In the genomic region with DNA sequence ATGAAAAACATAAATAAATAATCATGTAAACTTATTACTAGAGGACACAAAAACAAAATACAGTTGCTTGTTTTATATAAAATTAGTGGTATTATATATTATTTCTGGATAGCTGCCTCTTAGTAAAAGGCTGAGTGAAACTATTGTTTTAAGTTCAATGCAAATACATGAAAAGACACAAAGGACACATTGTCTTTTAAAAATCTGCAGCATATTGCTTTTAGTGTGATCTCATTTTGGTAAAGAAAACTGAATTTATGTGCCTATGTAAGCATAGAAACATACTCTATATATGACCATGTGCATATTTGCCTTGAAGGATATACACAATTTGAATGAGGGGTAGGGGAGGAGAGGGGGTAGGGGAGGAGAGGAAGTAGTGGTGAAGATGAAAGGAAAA, we compare ENCODE assay signal across 23 cellular contexts. TPM values are rescaled to one million over a fixed set of nuclear protein-coding genes. Genes with fewer than 3 reads are reported as not detected.
DNase-seq lines count a peak whose midpoint lies in the region; ATAC-seq, FAIRE-seq and TF ChIP-seq lines count a peak whose summit lies in the region.
"Had no signal": no experiment of that assay in that cellular context is flagged by ENCODE, and none has a peak within 500 bp of the region (broad histone marks: within the 10 kb centered on the region; RNA-seq: fewer than 3 reads in every experiment).

No MANE protein-coding gene starts in this region.

- H3K9me3 ChIP-seq in HepG2 (ENCODE audit: low read length), result no peaks in the 10 kb centered on the region
- no peaks in the 10 kb centered on the region for H3K9me3 ChIP-seq in right lobe of liver
- no peaks in the 10 kb centered on the region for H3K9me3 ChIP-seq in OCI-LY7 (ENCODE audit: low read length)
- H3K9me3 ChIP-seq in GM12878 (replicated peaks; ENCODE audit: control insufficient read depth, insufficient read depth, low read length), result no peaks in the 10 kb centered on the region
- H3K9me3 ChIP-seq: A549 had no signal

- H3K27ac ChIP-seq in HepG2 (ENCODE audit: extremely low read length, insufficient read depth, low read length) (no peak overlapping the region), right lobe of liver (no peak overlapping the region), OCI-LY7 (ENCODE audit: low read depth, low read length, poor library complexity, severe bottlenecking) (no peak overlapping the region), GM12878 (ENCODE audit: control insufficient read depth, insufficient read depth) (no peak overlapping the region)
- H3K27ac ChIP-seq: 22Rv1, A549, C4-2B had no signal

- RAD21 ChIA-PET in GM12878 (lab: Charles Lee; ENCODE audit: unreplicated experiment), result interaction anchor here (1.3 to 1.4 kb wide), 2 partner anchors 10 to 13 kb away, joined by 3 to 5 read pairs; no protein-coding TSS in a partner anchor

- no peak for FAIRE-seq in HepG2 (lab: Jason Lieb, UNC)
- FAIRE-seq in GM12878 (lab: Jason Lieb, UNC), result no peak
- FAIRE-seq: A549, G401.6, GM18507 had no signal

- H3K4me2 ChIP-seq in HepG2 (ENCODE audit: low read depth, low read length) (no peak overlapping the region), OCI-LY7 (ENCODE audit: low read length) (no peak overlapping the region), GM12878 (ENCODE audit: control insufficient read depth, insufficient read depth) (no peak overlapping the region)
- H3K4me2 ChIP-seq: A549 had no signal

- no peak for TF ChIP-seq EP300 in HepG2 (IDR thresholded peaks at IDR 0.05; ENCODE audit: low read depth in 2 of 2, low read length in 2 of 2)
- no peak for TF ChIP-seq EP300 in HepG2 (CRISPR knock-in tag; IDR thresholded peaks at IDR 0.05; ENCODE audit: borderline replicate concordance)
- TF ChIP-seq EP300 in GM12878 (IDR thresholded peaks at IDR 0.05; ENCODE audit: borderline replicate concordance in 1 of 2, control insufficient read depth in 1 of 2, low read depth in 2 of 2, low read length in 2 of 2), result no peak

- H4K20me1 ChIP-seq in HepG2 (ENCODE audit: insufficient read depth, low read length) (no peaks in the 10 kb centered on the region), OCI-LY7 (ENCODE audit: insufficient read depth, low read length) (no peaks in the 10 kb centered on the region), GM12878 (ENCODE audit: control insufficient read depth, insufficient read depth) (no peaks in the 10 kb centered on the region)
- H4K20me1 ChIP-seq: BLaER1 treated with 17β-estradiol and CSF1 and Interleukin-3, amounts not matched to agents 10 nM and 100 nM had no signal

- POLR2A ChIA-PET in HepG2 (lab: Yijun Ruan, JAX), result no interaction called here
- POLR2A ChIA-PET in OCI-LY7 (lab: Charles Lee), result interaction anchor here (0.6 to 1.4 kb wide), 2 partner anchors 11 to 1366 kb away, joined by 3 read pairs; no protein-coding TSS in a partner anchor
- POLR2A ChIA-PET in GM12878 (lab: Charles Lee), result interaction anchor here (1.0 kb wide), 1 partner anchor 38 kb away, joined by 3 read pairs; no protein-coding TSS in a partner anchor

- no peak overlapping the region for H3K4me3 ChIP-seq in HepG2 (replicated peaks in 1 of 3; ENCODE audit: insufficient read depth in 1 of 3, low read depth in 2 of 3, low read length in 3 of 3)
- H3K4me3 ChIP-seq in right lobe of liver, result no peak overlapping the region
- no peak overlapping the region for H3K4me3 ChIP-seq in OCI-LY7 (ENCODE audit: low read depth, low read length, poor library complexity, severe bottlenecking)
- H3K4me3 ChIP-seq in GM12878, result no peak overlapping the region
- H3K4me3 ChIP-seq: A549; BLaER1 treated with 17β-estradiol and CSF1 and Interleukin-3, amounts not matched to agents 10 nM and 100 nM had no signal

- H3K79me2 ChIP-seq in HepG2 (ENCODE audit: insufficient read depth, low read length) (no peaks in the 10 kb centered on the region), OCI-LY7 (ENCODE audit: insufficient read depth, low read depth, low read length) (no peaks in the 10 kb centered on the region), GM12878 (ENCODE audit: control insufficient read depth, insufficient read depth, low read length) (no peaks in the 10 kb centered on the region)

- H3K9ac ChIP-seq in HepG2 (ENCODE audit: insufficient read depth, low read depth, low read length) (no peak overlapping the region), GM12878 (ENCODE audit: control insufficient read depth, insufficient read depth, low read length) (no peak overlapping the region)
- H3K9ac ChIP-seq: BLaER1 treated with 17β-estradiol and CSF1 and Interleukin-3, amounts not matched to agents 10 nM and 100 nM had no signal

- DNase-seq in HepG2 (ENCODE audit: low spot score) (peak; percentile 14), right lobe of liver (no peak), OCI-LY7 (ENCODE audit: low spot score) (peak; percentile 16), GM12878 (ENCODE audit: low read depth, low spot score) (no peak), pons (ENCODE audit: low spot score) (peak; percentile 54)
- DNase-seq in activated naive CD4-positive, alpha-beta T cell (lab: John Stamatoyannopoulos, UW), result no peak
- DNase-seq: AML-193; CD4-positive, alpha-beta T cell; CD8-positive, alpha-beta T cell; COR-L47; DMS 273 treated with DMSO at 0.1 percent for 48 hours; DMS153; DMS53; DMS79; GF-D8 had no signal

- no peak for TF ChIP-seq RAD21 in HepG2 (CRISPR knock-in tag; IDR thresholded peaks at IDR 0.05)
- TF ChIP-seq RAD21 in GM12878 (IDR thresholded peaks at IDR 0.05; ENCODE audit: insufficient read depth, low read depth, low read length), result no peak

- SMC1A ChIA-PET in GM12878 (lab: Charles Lee; ENCODE audit: uncharacterized antibody, unreplicated experiment), result interaction anchor here (0.6 to 3.1 kb wide), 6 partner anchors 12 to 451 kb away, joined by 3 to 13 read pairs (median 4); no protein-coding TSS in a partner anchor

- no peaks in the 10 kb centered on the region for H3K9me2 ChIP-seq in OCI-LY7 (ENCODE audit: insufficient read depth, low read length)

- ATAC-seq in HepG2 (no peak), right lobe of liver (no peak), GM12878 (peak; percentile 27; the same call in 1 of the 3 replicates), HG03354 (IDR thresholded peaks at IDR 0.05; ENCODE audit: poor library complexity, severe bottlenecking, unreplicated experiment) (no peak), HG02973 (IDR thresholded peaks at IDR 0.05; ENCODE audit: unreplicated experiment) (no peak)
- ATAC-seq: A549; CD8-positive, alpha-beta T cell had no signal

- peaks cover 37% of the 10 kb centered on the region for H3K4me1 ChIP-seq in HepG2 (ENCODE audit: insufficient read depth, low read length)
- H3K4me1 ChIP-seq in right lobe of liver, result peaks cover 0 to 11% (median 0%) of the 10 kb centered on the region in 4 donors
- peaks cover 24% of the 10 kb centered on the region for H3K4me1 ChIP-seq in OCI-LY7 (ENCODE audit: insufficient read depth, low read length, poor library complexity, severe bottlenecking)
- peaks cover 3% of the 10 kb centered on the region for H3K4me1 ChIP-seq in GM12878 (ENCODE audit: control insufficient read depth, insufficient read depth, low read length)
- H3K4me1 ChIP-seq: A549 had no signal

- no TSS peak for BruUV-seq in HepG2 (replicated peaks; lab: Mats Ljungman, UMichigan)
- BruUV-seq in OCI-LY7 (replicated peaks; lab: Mats Ljungman, UMichigan), result no TSS peak
- BruUV-seq in GM12878 (replicated peaks; lab: Mats Ljungman, UMichigan), result no TSS peak

- CTCF ChIA-PET in HepG2 (lab: Yijun Ruan, JAX; ENCODE audit: low intra/inter-chr PET ratio, low total read pairs) (no interaction called here), OCI-LY7 (lab: Charles Lee; ENCODE audit: unreplicated experiment) (no interaction called here), GM12878 (lab: Yijun Ruan, JAX) (interaction anchor here (1.0 to 2.0 kb wide), 4 partner anchors 11 to 450 kb away, joined by 4 to 9 read pairs (median 7); no protein-coding TSS in a partner anchor)

- H3K27me3 ChIP-seq in HepG2 (ENCODE audit: control insufficient read depth in 1 of 2, insufficient read depth in 2 of 2, low read length in 2 of 2), result no peaks in the 10 kb centered on the region
- H3K27me3 ChIP-seq in right lobe of liver, result no peaks in the 10 kb centered on the region
- H3K27me3 ChIP-seq in GM12878 (replicated peaks in 1 of 2; ENCODE audit: control insufficient read depth in 2 of 2, insufficient read depth in 2 of 2, low read length in 1 of 2), result no peaks in the 10 kb centered on the region
- H3K27me3 ChIP-seq: BLaER1 treated with 17β-estradiol and CSF1 and Interleukin-3, amounts not matched to agents 10 nM and 100 nM had no signal

- in situ Hi-C loops in HepG2 (cut with HindIII; ENCODE audit: extremely low pct_ligation_motif_present, low pct_unique_long_range_greater_than_20kb), result no loop called here
- in situ Hi-C loops in GM12878 (cut with MboI), result no loop called here

- intact Hi-C loops in HepG2 (cut with micrococcal nuclease; ENCODE audit: unreplicated experiment) (loop anchor here (10.0 kb wide), 1 partner anchor 1292 kb away; no protein-coding TSS in a partner anchor), right lobe of liver (cut with DNase I) (no loop called here), OCI-LY7 (cut with micrococcal nuclease; ENCODE audit: unreplicated experiment) (no loop called here), GM12878 (cut with micrococcal nuclease; ENCODE audit: unreplicated experiment) (loop anchor here (5.0 kb wide), 1 partner anchor 105 kb away; no protein-coding TSS in a partner anchor)

- TF ChIP-seq POLR2A in HepG2 (IDR thresholded peaks at IDR 0.05; ENCODE audit: insufficient read depth in 1 of 2, low read depth in 2 of 2, low read length in 2 of 2), result no peak
- no peak for TF ChIP-seq POLR2A in right lobe of liver (IDR thresholded peaks at IDR 0.05)
- no peak for TF ChIP-seq POLR2A in GM12878 (IDR thresholded peaks at IDR 0.05; ENCODE audit: low read depth, low read length)

- TF ChIP-seq CTCF in HepG2 (CRISPR knock-in tag; IDR thresholded peaks at IDR 0.05), result no peak
- TF ChIP-seq CTCF in right lobe of liver (IDR thresholded peaks at IDR 0.05), result no peak
- TF ChIP-seq CTCF in OCI-LY7 (conservative IDR thresholded peaks at IDR 0.05; ENCODE audit: low read length), result no peak
- no peak for TF ChIP-seq CTCF in GM12878 (IDR thresholded peaks at IDR 0.05 in 2 of 3, conservative IDR thresholded peaks at IDR 0.05 in 1 of 3; ENCODE audit: control insufficient read depth in 2 of 3, extremely low read depth in 1 of 3, insufficient read depth in 1 of 3, low read depth in 3 of 3, low read length in 3 of 3)

- H2AFZ ChIP-seq in HepG2 (ENCODE audit: low read length), result no peak overlapping the region
- H2AFZ ChIP-seq in OCI-LY7 (ENCODE audit: low read length), result no peak overlapping the region
- no peak overlapping the region for H2AFZ ChIP-seq in GM12878 (ENCODE audit: control insufficient read depth, low read depth, low read length)

- no peaks in the 10 kb centered on the region for H3K36me3 ChIP-seq in HepG2 (replicated peaks in 1 of 2; ENCODE audit: control insufficient read depth in 1 of 2, insufficient read depth in 2 of 2, low read length in 2 of 2)
- no peaks in the 10 kb centered on the region for H3K36me3 ChIP-seq in right lobe of liver
- no peaks in the 10 kb centered on the region for H3K36me3 ChIP-seq in OCI-LY7 (ENCODE audit: insufficient read depth, low read length)
- no peaks in the 10 kb centered on the region for H3K36me3 ChIP-seq in GM12878 (ENCODE audit: control insufficient read depth in 2 of 2, insufficient read depth in 2 of 2, low read length in 1 of 2)
- H3K36me3 ChIP-seq: BLaER1 treated with 17β-estradiol and CSF1 and Interleukin-3, amounts not matched to agents 10 nM and 100 nM had no signal

RNA-seq across cellular contexts. Expression of a gene that starts 5.9 kb away (rescaled TPM):
- total RNA-seq in HepG2 (2016; rRNA removed; fragmentation: Illumina TruSeq; extraction: Trizol), result 0.02 TPM in 1 of 2 replicates, not detected in the other
- 0.09 TPM in 1 of 2 replicates, not detected in the other for total RNA-seq in HepG2 (2016; cell fraction: cytosol; rRNA removed; fragmentation: Illumina TruSeq; extraction: Trizol; ENCODE audit: low read depth)
- total RNA-seq in HepG2 (2016; cell fraction: insoluble cytoplasmic fraction; rRNA removed; fragmentation: Illumina TruSeq; extraction: Trizol), result 0.17 TPM in 1 of 2 replicates, not detected in the other
- 0.28 and 0.53 TPM in 2 replicates for total RNA-seq in HepG2 (2016; cell fraction: membrane; rRNA removed; fragmentation: Illumina TruSeq; extraction: Trizol)
- total RNA-seq in HepG2 (2016; cell fraction: nucleus; rRNA removed; fragmentation: Illumina TruSeq; extraction: Trizol), result 0.12 and 0.13 TPM in 2 replicates
- 0.08 and 0.12 TPM in 2 replicates for polyA plus RNA-seq in HepG2 (2011; rRNA removed)
- polyA plus RNA-seq in HepG2 (2011; cell fraction: cytosol; rRNA removed), result not detected in 2 replicates
- polyA plus RNA-seq in HepG2 (2011; cell fraction: nucleus; rRNA removed), result 0.32 and 0.68 TPM in 2 replicates
- 0.27 and 0.56 TPM in 2 replicates for polyA plus RNA-seq in HepG2 (2012)
- polyA plus RNA-seq in HepG2 (2016; cell fraction: cytosol; fragmentation: Illumina TruSeq; extraction: Trizol; ENCODE audit: low read depth), result not detected in 2 replicates
- polyA plus RNA-seq in HepG2 (2016; cell fraction: insoluble cytoplasmic fraction; fragmentation: Illumina TruSeq; extraction: Trizol; ENCODE audit: low read depth), result not detected in 2 replicates
- polyA plus RNA-seq in HepG2 (2016; cell fraction: membrane; fragmentation: Illumina TruSeq; extraction: Trizol; ENCODE audit: low read depth), result not detected in 2 replicates
- 0.21 and 0.51 TPM in 2 replicates for polyA plus RNA-seq in HepG2 (2016; cell fraction: nucleus; fragmentation: Illumina TruSeq; extraction: Trizol; ENCODE audit: insufficient read depth, low read depth)
- polyA minus RNA-seq in HepG2 (2011; rRNA and poly(A)+ RNA removed; ENCODE audit: low replicate concordance), result 0.14 and 0.19 TPM in 2 replicates
- polyA minus RNA-seq in HepG2 (2011; cell fraction: cytosol; rRNA and poly(A)+ RNA removed), result not detected in 2 replicates
- polyA minus RNA-seq in HepG2 (2011; cell fraction: nucleus; rRNA and poly(A)+ RNA removed), result 1.2 and 1.5 TPM in 2 replicates
- total RNA-seq in right lobe of liver, result 1 to 10 TPM; 1.7 to 4.0 (median 2.0) TPM
- total RNA-seq in OCI-LY7 (2014; rRNA removed; shearing (Covaris generic)), result 0.13 TPM in 2 replicates
- total RNA-seq in OCI-LY7 (2022), result 0.24 TPM in 1 of 2 replicates, not detected in the other
- 23.0 and 23.8 TPM in 2 replicates for total RNA-seq in GM12878 (2013; cell fraction: nucleolus; rRNA removed)
- total RNA-seq in GM12878 (2014; rRNA removed), result 0.85 and 2.7 TPM in 2 replicates
- 1.4 and 1.6 TPM in 2 replicates for total RNA-seq in GM12878 (2014; rRNA removed; fragmentation: Illumina TruSeq; extraction: Trizol)
- total RNA-seq in GM12878 (2021), result 0.82 and 1.2 TPM in 2 replicates
- polyA plus RNA-seq in GM12878 (2011; ENCODE audit: low read depth), result 0.68 TPM
- 3.0 and 4.5 TPM in 2 replicates for polyA plus RNA-seq in GM12878 (2011; rRNA removed)
- 0.57 and 0.63 TPM in 2 replicates for polyA plus RNA-seq in GM12878 (2011; cell fraction: cytosol; rRNA removed)
- 6.4 and 7.8 TPM in 2 replicates for polyA plus RNA-seq in GM12878 (2011; cell fraction: nucleus; rRNA removed)
- 1.3 and 2.0 TPM in 2 replicates for polyA plus RNA-seq in GM12878 (2012)
- 1.2 and 1.3 TPM in 2 replicates for polyA plus RNA-seq in GM12878 (2014; fragmentation: Illumina TruSeq; extraction: Trizol)
- under 1 TPM; 0.50 to 0.77 TPM for polyA plus RNA-seq in GM12878 (2014; fragmentation: Nextera tagmentation; extraction: Ambion mirVana)
- 0.98 and 1.2 TPM in 2 replicates for polyA plus RNA-seq in GM12878 (2014; rRNA removed)
- under 1 TPM; 0.33 to 0.66 TPM for polyA plus RNA-seq in GM12878 (2016; fragmentation: Nextera tagmentation; extraction: Ambion mirVana)
- polyA minus RNA-seq in GM12878 (2011; rRNA and poly(A)+ RNA removed), result 2.8 and 3.6 TPM in 2 replicates
- 0.31 TPM in 1 of 2 replicates, not detected in the other for polyA minus RNA-seq in GM12878 (2011; cell fraction: cytosol; rRNA and poly(A)+ RNA removed)
- polyA minus RNA-seq in GM12878 (2011; cell fraction: nucleus; rRNA and poly(A)+ RNA removed), result 5.9 and 7.1 TPM in 2 replicates

Comparison
In these comparisons a context has a peak if more than half of its experiments do, and no peak if none do; other contexts are left out.
1. DNase-seq: peak in HepG2 (single experiment), OCI-LY7 (single experiment) and pons (single experiment); none in right lobe of liver (0 of 3), GM12878 (single experiment) and activated naive CD4-positive, alpha-beta T cell (0 of 4).
2. intact Hi-C loops: an anchor here in HepG2 (10.0 kb wide) and GM12878 (5.0 kb wide); none called in right lobe of liver and OCI-LY7.